Comparison of ENCODE assay signal across 24 cellular contexts in the genomic region with DNA sequence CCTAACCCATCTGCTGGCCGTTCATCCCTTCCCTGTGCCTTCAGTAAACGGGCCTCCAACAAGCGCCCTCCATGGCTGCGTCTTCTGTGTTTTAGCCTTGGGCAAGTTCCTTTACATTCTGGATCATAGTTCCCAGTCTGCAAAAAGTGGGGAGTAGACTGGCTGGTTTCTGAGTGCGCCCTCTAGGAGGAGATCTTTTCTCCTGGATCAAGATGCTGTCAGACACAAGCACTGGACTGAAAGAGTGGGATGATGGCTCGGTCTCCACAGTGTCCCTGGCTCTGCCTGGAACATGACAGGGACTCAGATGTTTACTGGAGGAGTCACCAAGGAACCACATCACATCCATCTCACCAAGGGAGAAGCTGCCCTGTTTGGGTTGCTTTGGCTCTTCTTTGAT.
DNase-seq lines count a peak whose midpoint lies in the region; ATAC-seq, FAIRE-seq and TF ChIP-seq lines count a peak whose summit lies in the region.
"Had no signal": no experiment of that assay in that cellular context is flagged by ENCODE, and none has a peak within 500 bp of the region (broad histone marks: within the 10 kb centered on the region; RNA-seq: fewer than 3 reads in every experiment).

No MANE protein-coding gene starts in this region.

- POLR2A ChIA-PET in K562 (lab: Yijun Ruan, JAX): interaction anchor here (0.6 kb wide), 1 partner anchor 563 kb away, joined by 3 read pairs; a partner anchor contains a TSS

- no peak overlapping the region for H3K4me3 Mint-ChIP-seq in natural killer cell
- no peak overlapping the region for H3K4me3 Mint-ChIP-seq in natural killer cell treated with Interleukin-12 subunit alpha and Interleukin-12 subunit beta and Interleukin-15 and Interleukin-18, amount 100 ng/mL, for 72 hours
- H3K4me3 Mint-ChIP-seq: activated T-cell treated with anti-CD3 and anti-CD28 coated beads, Interleukin-2, amount 50 U/mL, for 4 hours had no signal

- peak overlapping the region; percentile 68 to 79 for H3K27ac Mint-ChIP-seq in natural killer cell
- H3K27ac Mint-ChIP-seq in natural killer cell treated with Interleukin-12 subunit alpha and Interleukin-12 subunit beta and Interleukin-15 and Interleukin-18, amount 100 ng/mL, for 72 hours: no peak overlapping the region

- H3K36me3 ChIP-seq in K562 (ENCODE audit: control insufficient read depth, insufficient read depth, low read length) (peaks cover 34% of the 10 kb centered on the region), MM.1S (replicated peaks; ENCODE audit: insufficient read depth, low read length) (peaks cover 6% of the 10 kb centered on the region), uterus (no peaks in the 10 kb centered on the region)

- H2AFZ ChIP-seq in K562 (ENCODE audit: low read depth, low read length) (no peak overlapping the region), MM.1S (ENCODE audit: low read length) (no peak overlapping the region)

- no peaks in the 10 kb centered on the region for H3K36me3 Mint-ChIP-seq in natural killer cell
- peaks cover 4% of the 10 kb centered on the region for H3K36me3 Mint-ChIP-seq in natural killer cell treated with Interleukin-12 subunit alpha and Interleukin-12 subunit beta and Interleukin-15 and Interleukin-18, amount 100 ng/mL, for 72 hours

- TF ChIP-seq CTCF in natural killer cell (IDR thresholded peaks at IDR 0.05): no peak
- no peak for TF ChIP-seq CTCF in K562 (IDR thresholded peaks at IDR 0.05 in 2 of 3, conservative IDR thresholded peaks at IDR 0.05 in 1 of 3; ENCODE audit: insufficient read depth in 2 of 3, low read depth in 1 of 3, low read length in 3 of 3)
- TF ChIP-seq CTCF in MM.1S (IDR thresholded peaks at IDR 0.05; ENCODE audit: low read length): no peak
- TF ChIP-seq CTCF in uterus (IDR thresholded peaks at IDR 0.05): no peak

- intact Hi-C loops in natural killer cell (cut with micrococcal nuclease) (no loop called here), K562 (cut with micrococcal nuclease) (no loop called here), uterus (cut with DNase I; ENCODE audit: low total_unique reads) (no loop called here)

- DNase-seq in natural killer cell (no peak), K562 (ENCODE audit: extremely low read depth in 1 of 4, low spot score in 3 of 4) (no peak), islet precursor cell (peak; percentile 51), HT-29 (ENCODE audit: low spot score) (no peak), MM.1S (no peak), RPMI8226 (no peak), uterus (no peak)
- no peak for DNase-seq in natural killer cell treated with Interleukin-12 subunit alpha and Interleukin-12 subunit beta and Interleukin-15 and Interleukin-18, amount 100 ng/mL, for 72 hours (ENCODE audit: low spot score)
- DNase-seq: activated CD4-positive, CD25-positive, alpha-beta regulatory T cell treated with anti-CD3 and anti-CD28 coated beads, Interleukin-2, amount 50 U/mL, for 72 hours; activated T-cell treated with anti-CD3 and anti-CD28 coated beads, Interleukin-2, amount 50 U/mL, for 4 hours; body of pancreas; Calu3; H7; left cardiac atrium; mesenchymal stem cell; NCI-H1694; NCI-H69; pancreas; right cardiac atrium; SHP77 treated with DMSO at 0.1 percent for 48 hours; SW 1271; upper lobe of left lung had no signal

- H3F3A ChIP-seq in MM.1S (ENCODE audit: insufficient read depth, low read length): no peaks in the 10 kb centered on the region

- H3K4me2 ChIP-seq in K562 (ENCODE audit: insufficient read depth, low read length): no peak overlapping the region
- no peak overlapping the region for H3K4me2 ChIP-seq in MM.1S (ENCODE audit: low read depth, low read length)
- H3K4me2 ChIP-seq: BLaER1 had no signal

- H4K20me1 ChIP-seq in K562 (replicated peaks; ENCODE audit: control insufficient read depth, insufficient read depth, low read length) (peaks cover 16% of the 10 kb centered on the region; the same call in 1 of the 2 replicates), MM.1S (ENCODE audit: insufficient read depth, low read length) (no peaks in the 10 kb centered on the region; the same call in 1 of the 2 replicates)

- H3K9me1 ChIP-seq in K562 (ENCODE audit: control insufficient read depth, insufficient read depth, low read length): peaks cover 5% of the 10 kb centered on the region

- TF ChIP-seq POLR2A in K562 (conservative IDR thresholded peaks at IDR 0.05): no peak
- TF ChIP-seq POLR2A in uterus (IDR thresholded peaks at IDR 0.05): no peak

- WGBS in K562 (ENCODE audit: insufficient coverage, low coverage, missing lambda C conversion rate): 90% methylated on average over 3 of the region's 6 CpGs

- ATAC-seq in natural killer cell (no peak), K562 (peak; percentile 47; the same call in 2 of the 3 replicates)
- ATAC-seq in natural killer cell treated with Interleukin-12 subunit alpha and Interleukin-12 subunit beta and Interleukin-15 and Interleukin-18, amount 100 ng/mL, for 72 hours: no peak
- ATAC-seq: activated T-cell treated with anti-CD3 and anti-CD28 coated beads, Interleukin-2, amount 50 U/mL, for 4 hours; body of pancreas; left cardiac atrium; pancreas; right cardiac atrium had no signal

- H3K27me3 Mint-ChIP-seq in natural killer cell (ENCODE audit: low read depth in 2 of 2): no peaks in the 10 kb centered on the region
- no peaks in the 10 kb centered on the region for H3K27me3 Mint-ChIP-seq in natural killer cell treated with Interleukin-12 subunit alpha and Interleukin-12 subunit beta and Interleukin-15 and Interleukin-18, amount 100 ng/mL, for 72 hours

- no peaks in the 10 kb centered on the region for H3K9me2 ChIP-seq in MM.1S (replicated peaks; ENCODE audit: insufficient read depth, low read length)

- H3K27ac ChIP-seq in K562 (ENCODE audit: extremely low read depth, low read depth, low read length) (no peak overlapping the region), MM.1S (ENCODE audit: low read length) (no peak overlapping the region), uterus (no peak overlapping the region)
- H3K27ac ChIP-seq: BLaER1, body of pancreas, pancreas, upper lobe of left lung had no signal

- no peaks in the 10 kb centered on the region for H3K4me1 ChIP-seq in K562 (replicated peaks in 1 of 2; ENCODE audit: control insufficient read depth in 2 of 2, insufficient read depth in 2 of 2, low read length in 2 of 2)
- H3K4me1 ChIP-seq in MM.1S (ENCODE audit: low read length): no peaks in the 10 kb centered on the region
- peaks cover 0 to 2% of the 10 kb centered on the region in 2 donors for H3K4me1 ChIP-seq in uterus
- H3K4me1 ChIP-seq: body of pancreas, pancreas had no signal

- TF ChIP-seq RAD21 in K562 (CRISPR knock-in tag; conservative IDR thresholded peaks at IDR 0.05 in 1 of 2, IDR thresholded peaks at IDR 0.05 in 1 of 2): no peak

- H3K4me3 ChIP-seq in K562: no peak overlapping the region
- H3K4me3 ChIP-seq in MM.1S (ENCODE audit: low read length): no peak overlapping the region
- no peak overlapping the region for H3K4me3 ChIP-seq in uterus
- H3K4me3 ChIP-seq: BLaER1, body of pancreas, pancreas, upper lobe of left lung had no signal

- H3K9me3 ChIP-seq in K562 (replicated peaks; ENCODE audit: control insufficient read depth, insufficient read depth, low read depth, low read length) (no peaks in the 10 kb centered on the region), MM.1S (replicated peaks; ENCODE audit: insufficient read depth, low read length) (no peaks in the 10 kb centered on the region), uterus (no peaks in the 10 kb centered on the region)
- H3K9me3 ChIP-seq: BLaER1, body of pancreas, pancreas, upper lobe of left lung had no signal

- H3K27me3 ChIP-seq in K562 (ENCODE audit: control insufficient read depth in 2 of 2, insufficient read depth in 2 of 2, low read length in 2 of 2) (no peaks in the 10 kb centered on the region), MM.1S (replicated peaks; ENCODE audit: insufficient read depth, low read length) (no peaks in the 10 kb centered on the region), uterus (no peaks in the 10 kb centered on the region)
- H3K27me3 ChIP-seq: BLaER1, body of pancreas, pancreas, upper lobe of left lung had no signal

- H3K79me2 ChIP-seq in K562 (ENCODE audit: control insufficient read depth, insufficient read depth, low read length) (peaks cover 8% of the 10 kb centered on the region; the same call in 1 of the 3 replicates), MM.1S (ENCODE audit: low read length) (peaks cover 51% of the 10 kb centered on the region)

- peaks cover 67 to 73% of the 10 kb centered on the region in 2 donors for H3K4me1 Mint-ChIP-seq in natural killer cell
- H3K4me1 Mint-ChIP-seq in natural killer cell treated with Interleukin-12 subunit alpha and Interleukin-12 subunit beta and Interleukin-15 and Interleukin-18, amount 100 ng/mL, for 72 hours (ENCODE audit: low read depth in 2 of 2): peaks cover 46 to 58% of the 10 kb centered on the region in 2 donors

- CTCF ChIA-PET in K562 (lab: Yijun Ruan, JAX; ENCODE audit: low intra/inter-chr PET ratio): no interaction called here

- no peak for FAIRE-seq in K562 (lab: Jason Lieb, UNC)
- FAIRE-seq: colon, pancreas had no signal

- no peak overlapping the region for H3K9ac ChIP-seq in K562 (ENCODE audit: insufficient read depth in 1 of 2, low read depth in 2 of 2, low read length in 2 of 2)
- no peak overlapping the region for H3K9ac ChIP-seq in MM.1S (ENCODE audit: low read length)
- H3K9ac ChIP-seq: BLaER1 had no signal

- no peak for TF ChIP-seq EP300 in K562 (IDR thresholded peaks at IDR 0.05; ENCODE audit: low read length)

- no TSS peak for BruUV-seq in K562 (replicated peaks; lab: Mats Ljungman, UMichigan)

- in situ Hi-C loops in K562 (cut with MboI): no loop called here

- no peaks in the 10 kb centered on the region for H3K9me3 Mint-ChIP-seq in natural killer cell
- H3K9me3 Mint-ChIP-seq in natural killer cell treated with Interleukin-12 subunit alpha and Interleukin-12 subunit beta and Interleukin-15 and Interleukin-18, amount 100 ng/mL, for 72 hours: no peaks in the 10 kb centered on the region
- H3K9me3 Mint-ChIP-seq: activated T-cell treated with anti-CD3 and anti-CD28 coated beads, Interleukin-2, amount 50 U/mL, for 4 hours had no signal

TF ChIP-seq in K562, 482 proteins besides CTCF, POLR2A, EP300 and RAD21 (continues in another document):
- TF ChIP-seq PCBP1 (IDR thresholded peaks at IDR 0.05; ENCODE audit: low read depth, low read length, poor library complexity, severe bottlenecking): no peak
- no peak for TF ChIP-seq MED1 (CRISPR knock-in tag; IDR thresholded peaks at IDR 0.05; ENCODE audit: borderline replicate concordance)
- TF ChIP-seq, protein P1, sequence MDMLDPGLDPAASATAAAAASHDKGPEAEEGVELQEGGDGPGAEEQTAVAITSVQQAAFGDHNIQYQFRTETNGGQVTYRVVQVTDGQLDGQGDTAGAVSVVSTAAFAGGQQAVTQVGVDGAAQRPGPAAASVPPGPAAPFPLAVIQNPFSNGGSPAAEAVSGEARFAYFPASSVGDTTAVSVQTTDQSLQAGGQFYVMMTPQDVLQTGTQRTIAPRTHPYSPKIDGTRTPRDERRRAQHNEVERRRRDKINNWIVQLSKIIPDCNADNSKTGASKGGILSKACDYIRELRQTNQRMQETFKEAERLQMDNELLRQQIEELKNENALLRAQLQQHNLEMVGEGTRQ (CRISPR knock-in tag; IDR thresholded peaks at IDR 0.05): no peak
- TF ChIP-seq CC2D1A (IDR thresholded peaks at IDR 0.05): no peak
- no peak for TF ChIP-seq ZNF175 (CRISPR knock-in tag; IDR thresholded peaks at IDR 0.05; ENCODE audit: low read depth)

Comparison
In these comparisons a context has a peak if more than half of its experiments do, and no peak if none do; other contexts are left out.
1. H3K27ac Mint-ChIP-seq: peak in natural killer cell (2 of 2); none in natural killer cell treated with Interleukin-12 subunit alpha and Interleukin-12 subunit beta and Interleukin-15 and Interleukin-18, amount 100 ng/mL, for 72 hours (0 of 2).